Comparison of ENCODE assay signal across 12 cellular contexts in the genomic region with DNA sequence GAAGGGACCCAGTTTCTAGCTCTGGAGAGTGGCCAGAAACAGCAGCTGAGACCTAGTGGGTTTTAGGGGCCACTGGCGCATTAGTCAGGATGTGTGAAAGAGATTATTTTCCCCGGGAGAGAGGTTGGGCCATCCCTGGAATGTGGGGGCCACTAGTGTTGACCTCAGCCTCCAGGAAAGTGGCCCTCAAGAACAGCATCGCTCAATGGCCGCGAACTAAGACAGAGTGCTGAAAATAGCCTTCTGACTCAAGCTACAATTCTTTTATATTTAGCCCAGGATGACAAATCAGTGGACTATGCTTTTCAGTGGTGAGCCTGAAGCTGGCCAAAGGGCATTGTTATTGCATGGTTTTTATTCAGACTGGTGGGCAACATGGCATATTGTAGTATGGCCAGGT. TPM values are rescaled to one million over a fixed set of nuclear protein-coding genes. Genes with fewer than 3 reads are reported as not detected.
A peak's percentile ranks its signal among the peaks of the same experiment; 100 is the strongest.
DNase-seq lines count a peak whose midpoint lies in the region; ATAC-seq and TF ChIP-seq lines count a peak whose summit lies in the region.
"Had no signal": no experiment of that assay in that cellular context is flagged by ENCODE, and none has a peak within 500 bp of the region (broad histone marks: within the 10 kb centered on the region; RNA-seq: fewer than 3 reads in every experiment).

No MANE protein-coding gene starts in this region.

- TF ChIP-seq POLR2A in IMR-90 (IDR thresholded peaks at IDR 0.05; ENCODE audit: low read depth, low read length), result no peak

- no peak for TF ChIP-seq CTCF in A673 (conservative IDR thresholded peaks at IDR 0.05; ENCODE audit: low read depth, low read length)
- TF ChIP-seq CTCF in IMR-90 (conservative IDR thresholded peaks at IDR 0.05; ENCODE audit: low read depth, low read length), result no peak
- no peak for TF ChIP-seq CTCF in mammary epithelial cell (conservative IDR thresholded peaks at IDR 0.05 in 1 of 2, IDR thresholded peaks at IDR 0.05 in 1 of 2; ENCODE audit: extremely low read depth in 1 of 2, insufficient read depth in 1 of 2, low read depth in 1 of 2, low read length in 2 of 2)
- no peak for TF ChIP-seq CTCF in lower lobe of right lung (IDR thresholded peaks at IDR 0.05)

- H3K4me1 Mint-ChIP-seq in activated CD4-positive, alpha-beta T cell treated with anti-CD3 and anti-CD28 coated beads, Interleukin-2, amount 10 ng/mL, durations not matched to agents 24 days and 14 days, result peaks cover 10% of the 10 kb centered on the region
- H3K4me1 Mint-ChIP-seq in CD4-positive, alpha-beta memory T cell, result peaks cover 3 to 15% (median 6%) of the 10 kb centered on the region in 4 donors

- H3K79me1 ChIP-seq in IMR-90 (ENCODE audit: low read depth in 1 of 2, low read length in 2 of 2), result peaks cover 0 to 10% of the 10 kb centered on the region in 2 experiments; a peak in 1 of 4 replicates

- H2BK5ac ChIP-seq in IMR-90 (ENCODE audit: low read depth, low read length, poor library complexity, severe bottlenecking), result peak overlapping the region; percentile 60

- H2BK120ac ChIP-seq in IMR-90 (ENCODE audit: low read depth, low read length), result peak overlapping the region; percentile 52

- H3K9me3 ChIP-seq in A673 (ENCODE audit: low read depth, low read length, poor library complexity, severe bottlenecking), result no peaks in the 10 kb centered on the region
- H3K9me3 ChIP-seq in IMR-90 (ENCODE audit: control insufficient read depth, insufficient read depth, low read length), result no peaks in the 10 kb centered on the region
- H3K9me3 ChIP-seq in mammary epithelial cell (replicated peaks; ENCODE audit: insufficient read depth, low read length), result no peaks in the 10 kb centered on the region
- no peaks in the 10 kb centered on the region for H3K9me3 ChIP-seq in lower lobe of right lung
- H3K9me3 ChIP-seq in CD4-positive, alpha-beta memory T cell (ENCODE audit: control insufficient read depth in 1 of 2, low read length in 2 of 2), result no peaks in the 10 kb centered on the region
- H3K9me3 ChIP-seq: BLaER1 treated with 17β-estradiol and CSF1 and Interleukin-3, amounts not matched to agents 10 nM and 100 nM had no signal

- no peak overlapping the region for H3K23ac ChIP-seq in IMR-90 (ENCODE audit: low read depth, low read length)

- peaks cover 50% of the 10 kb centered on the region for H3K36me3 ChIP-seq in A673 (ENCODE audit: insufficient read depth, low read length, poor library complexity, severe bottlenecking)
- H3K36me3 ChIP-seq in IMR-90 (ENCODE audit: control insufficient read depth, insufficient read depth, low read length), result no peaks in the 10 kb centered on the region
- no peaks in the 10 kb centered on the region for H3K36me3 ChIP-seq in mammary epithelial cell (ENCODE audit: insufficient read depth, low read length)
- H3K36me3 ChIP-seq in lower lobe of right lung, result no peaks in the 10 kb centered on the region
- H3K36me3 ChIP-seq in CD4-positive, alpha-beta memory T cell (ENCODE audit: insufficient read depth, low read length), result no peaks in the 10 kb centered on the region
- H3K36me3 ChIP-seq: BLaER1 treated with 17β-estradiol and CSF1 and Interleukin-3, amounts not matched to agents 10 nM and 100 nM had no signal

- peak; percentile 81 for ATAC-seq in IMR-90 (ENCODE audit: low read depth)
- ATAC-seq in lower lobe of right lung, result peak; percentile 8 to 11
- no peak for ATAC-seq in GM19328 (IDR thresholded peaks at IDR 0.05; ENCODE audit: unreplicated experiment)
- ATAC-seq in HG03097 (IDR thresholded peaks at IDR 0.05; ENCODE audit: low FRiP score, unreplicated experiment), result no peak

- H3K27ac Mint-ChIP-seq in activated CD4-positive, alpha-beta T cell treated with anti-CD3 and anti-CD28 coated beads, Interleukin-2, amount 10 ng/mL, durations not matched to agents 24 days and 14 days, result no peak overlapping the region
- H3K27ac Mint-ChIP-seq in CD4-positive, alpha-beta memory T cell, result no peak overlapping the region

- H3K27ac ChIP-seq in A673 (ENCODE audit: low read depth, low read length, poor library complexity, severe bottlenecking) (peak overlapping the region; percentile 81), IMR-90 (ENCODE audit: insufficient read depth, low read length) (peak overlapping the region; percentile 10; the same call in 1 of the 2 replicates), mammary epithelial cell (ENCODE audit: insufficient read depth, low read depth, low read length) (no peak overlapping the region), lower lobe of right lung (no peak overlapping the region)
- no peak overlapping the region for H3K27ac ChIP-seq in CD4-positive, alpha-beta memory T cell (ENCODE audit: low read depth, low read length)
- H3K27ac ChIP-seq: BLaER1 treated with 17β-estradiol and CSF1 and Interleukin-3, amounts not matched to agents 10 nM and 100 nM had no signal

- H3K56ac ChIP-seq in IMR-90 (ENCODE audit: extremely low read depth, insufficient read depth, low read length), result no peak overlapping the region

- H3K4me3 ChIP-seq in A673 (ENCODE audit: low read depth, low read length, poor library complexity, severe bottlenecking), result no peak overlapping the region
- no peak overlapping the region for H3K4me3 ChIP-seq in IMR-90 (ENCODE audit: insufficient read depth, low read depth, low read length)
- no peak overlapping the region for H3K4me3 ChIP-seq in mammary epithelial cell (replicated peaks in 1 of 3; ENCODE audit: insufficient read depth in 1 of 3, low read depth in 2 of 3, low read length in 3 of 3)
- H3K4me3 ChIP-seq in lower lobe of right lung, result no peak overlapping the region
- H3K4me3 ChIP-seq in CD4-positive, alpha-beta memory T cell (ENCODE audit: low read length in 2 of 2), result no peak overlapping the region
- H3K4me3 ChIP-seq: BLaER1 treated with 17β-estradiol and CSF1 and Interleukin-3, amounts not matched to agents 10 nM and 100 nM had no signal

- H3K4me2 ChIP-seq in IMR-90 (ENCODE audit: low read depth, low read length), result peak overlapping the region; percentile 39; the same call in 1 of the 2 replicates
- no peak overlapping the region for H3K4me2 ChIP-seq in mammary epithelial cell (ENCODE audit: insufficient read depth, low read depth, low read length)

- H4K8ac ChIP-seq in IMR-90 (ENCODE audit: low read depth in 2 of 2, low read length in 2 of 2), result peak overlapping the region in 1 of 2 experiments; percentile 51; a peak in 1 of 4 replicates

- no peak for TF ChIP-seq RAD21 in IMR-90 (IDR thresholded peaks at IDR 0.05; ENCODE audit: low read length)

- H3K4me1 ChIP-seq in A673 (ENCODE audit: insufficient read depth, low read length, poor library complexity, severe bottlenecking), result peaks cover 74% of the 10 kb centered on the region
- peaks cover 14% of the 10 kb centered on the region for H3K4me1 ChIP-seq in IMR-90 (ENCODE audit: control insufficient read depth, insufficient read depth, low read length)
- peaks cover 17% of the 10 kb centered on the region for H3K4me1 ChIP-seq in mammary epithelial cell (ENCODE audit: insufficient read depth, low read length)
- H3K4me1 ChIP-seq in lower lobe of right lung, result peaks cover 9% of the 10 kb centered on the region
- peaks cover 5% of the 10 kb centered on the region for H3K4me1 ChIP-seq in CD4-positive, alpha-beta memory T cell (ENCODE audit: insufficient read depth, low read length)

- peaks cover 22% of the 10 kb centered on the region for H3K9me1 ChIP-seq in IMR-90 (ENCODE audit: insufficient read depth, low read length)

- H2BK15ac ChIP-seq in IMR-90 (ENCODE audit: low read depth, low read length), result no peak overlapping the region

- no peaks in the 10 kb centered on the region for H3K79me2 ChIP-seq in mammary epithelial cell (ENCODE audit: insufficient read depth, low read length)

- DNase-seq in A673 (ENCODE audit: low spot score) (no peak), IMR-90 (peak; percentile 98), mammary epithelial cell (peak; percentile 71), lower lobe of right lung (no peak)
- no peak for DNase-seq in activated CD4-positive, alpha-beta T cell treated with anti-CD3 and anti-CD28 coated beads, Interleukin-2, amount 10 ng/mL, durations not matched to agents 24 days and 14 days
- no peak for DNase-seq in CD4-positive, alpha-beta memory T cell
- DNase-seq: activated naive CD4-positive, alpha-beta T cell; H7; stimulated activated CD4-positive, alpha-beta T cell treated with anti-CD3 and anti-CD28 coated beads, Interleukin-4, amount 100 ng/mL, for 24 hours had no signal

- CTCF ChIA-PET in A673 (lab: Charles Lee) (no interaction called here), IMR-90 (lab: Yijun Ruan, JAX) (no interaction called here), mammary epithelial cell (lab: Charles Lee; ENCODE audit: low non-redundant PET) (interaction anchor here (0.6 kb wide), 1 partner anchor 108 kb away, joined by 4 read pairs; no protein-coding TSS in a partner anchor)
- CTCF ChIA-PET in CD4-positive, alpha-beta memory T cell (lab: Charles Lee; ENCODE audit: partially characterized antibody), result no interaction called here

- WGBS in IMR-90 (ENCODE audit: extremely low coverage in 2 of 2, insufficient read length in 1 of 2), 2 experiments, result no CpG with 5 or more reads among the region's 5 CpGs
- WGBS in mammary epithelial cell (ENCODE audit: low coverage, missing lambda C conversion rate), result 29% methylated on average over 5 of the region's 5 CpGs

- no peaks in the 10 kb centered on the region for H3K36me3 Mint-ChIP-seq in activated CD4-positive, alpha-beta T cell treated with anti-CD3 and anti-CD28 coated beads, Interleukin-2, amount 10 ng/mL, durations not matched to agents 24 days and 14 days (ENCODE audit: low read depth)
- no peaks in the 10 kb centered on the region for H3K36me3 Mint-ChIP-seq in CD4-positive, alpha-beta memory T cell

- H2AK9ac ChIP-seq in IMR-90 (replicated peaks; ENCODE audit: low read depth, low read length, poor library complexity), result no peak overlapping the region

- H3K27me3 ChIP-seq in A673 (replicated peaks; ENCODE audit: insufficient read depth, low read depth, low read length, poor library complexity), result no peaks in the 10 kb centered on the region
- no peaks in the 10 kb centered on the region for H3K27me3 ChIP-seq in IMR-90 (ENCODE audit: control insufficient read depth, insufficient read depth, low read length)
- H3K27me3 ChIP-seq in mammary epithelial cell (ENCODE audit: insufficient read depth, low read length), result no peaks in the 10 kb centered on the region
- peaks cover 23% of the 10 kb centered on the region for H3K27me3 ChIP-seq in lower lobe of right lung (ENCODE audit: low read depth)
- no peaks in the 10 kb centered on the region for H3K27me3 ChIP-seq in CD4-positive, alpha-beta memory T cell (ENCODE audit: insufficient read depth, low read length)
- H3K27me3 ChIP-seq: BLaER1 treated with 17β-estradiol and CSF1 and Interleukin-3, amounts not matched to agents 10 nM and 100 nM had no signal

- peaks cover 29% of the 10 kb centered on the region for H3K27me3 Mint-ChIP-seq in activated CD4-positive, alpha-beta T cell treated with anti-CD3 and anti-CD28 coated beads, Interleukin-2, amount 10 ng/mL, durations not matched to agents 24 days and 14 days
- H3K27me3 Mint-ChIP-seq in CD4-positive, alpha-beta memory T cell, result peaks cover 17 to 33% of the 10 kb centered on the region in 2 donors

- H4K91ac ChIP-seq in IMR-90 (ENCODE audit: insufficient read depth, low read depth, low read length), result no peak overlapping the region

- in situ Hi-C loops in IMR-90 (cut with MboI; ENCODE audit: low sequenced_read_pairs), result no loop called here
- in situ Hi-C loops in mammary epithelial cell (cut with MboI; ENCODE audit: low sequenced_read_pairs in 2 of 2), result no loop called here

- no peak overlapping the region for H3K4me3 Mint-ChIP-seq in activated CD4-positive, alpha-beta T cell treated with anti-CD3 and anti-CD28 coated beads, Interleukin-2, amount 10 ng/mL, durations not matched to agents 24 days and 14 days
- no peak overlapping the region for H3K4me3 Mint-ChIP-seq in CD4-positive, alpha-beta memory T cell

- H3K9me3 Mint-ChIP-seq in activated CD4-positive, alpha-beta T cell treated with anti-CD3 and anti-CD28 coated beads, Interleukin-2, amount 10 ng/mL, durations not matched to agents 24 days and 14 days, result no peaks in the 10 kb centered on the region
- H3K9me3 Mint-ChIP-seq in CD4-positive, alpha-beta memory T cell, result no peaks in the 10 kb centered on the region

- POLR2A ChIA-PET in A673 (lab: Charles Lee; ENCODE audit: low non-redundant PET) (interaction anchor here (0.5 kb wide), 1 partner anchor 836 kb away, joined by 9 read pairs; no protein-coding TSS in a partner anchor), IMR-90 (lab: Charles Lee; ENCODE audit: unreplicated experiment) (no interaction called here)
- POLR2A ChIA-PET in CD4-positive, alpha-beta memory T cell (lab: Charles Lee; ENCODE audit: partially characterized antibody), result no interaction called here

- H2BK20ac ChIP-seq in IMR-90 (ENCODE audit: low read depth, low read length), result peak overlapping the region; percentile 65; the same call in 1 of the 2 replicates

- H3K18ac ChIP-seq in IMR-90 (ENCODE audit: low read depth, low read length), result no peak overlapping the region; the same call in 1 of the 2 replicates

- intact Hi-C loops in A673 (cut with micrococcal nuclease; ENCODE audit: unreplicated experiment), result no loop called here
- intact Hi-C loops in IMR-90 (cut with micrococcal nuclease), result no loop called here
- intact Hi-C loops in mammary epithelial cell (cut with micrococcal nuclease), result no loop called here
- intact Hi-C loops in lower lobe of right lung (cut with DNase I), result no loop called here
- intact Hi-C loops in activated CD4-positive, alpha-beta T cell treated with anti-CD3 and anti-CD28 coated beads, Interleukin-2, amount 10 ng/mL, durations not matched to agents 24 days and 14 days (cut with micrococcal nuclease), result no loop called here
- intact Hi-C loops in CD4-positive, alpha-beta memory T cell (cut with micrococcal nuclease), result no loop called here

- peak overlapping the region; percentile 65; the same call in 1 of the 2 replicates for H3K4ac ChIP-seq in IMR-90 (ENCODE audit: low read depth, low read length)

- BruUV-seq in A673 (replicated peaks; lab: Mats Ljungman, UMichigan) (no TSS peak), IMR-90 (replicated peaks; lab: Mats Ljungman, UMichigan) (no TSS peak), mammary epithelial cell (replicated peaks; lab: Mats Ljungman, UMichigan) (no TSS peak)

- no peak overlapping the region for H2AK5ac ChIP-seq in IMR-90 (ENCODE audit: low read depth, low read length)

- dilution Hi-C loops in IMR-90 (cut with HindIII; ENCODE audit: low sequenced_read_pairs, unreplicated experiment), result no loop called here
- dilution Hi-C loops in mammary epithelial cell (cut with HindIII; ENCODE audit: low sequenced_read_pairs), result no loop called here

- no peak overlapping the region for H4K5ac ChIP-seq in IMR-90 (ENCODE audit: low read depth, low read length)

- no peak overlapping the region for H3K14ac ChIP-seq in IMR-90 (replicated peaks; ENCODE audit: low read depth, low read length)

- peaks cover 10% of the 10 kb centered on the region; the same call in 1 of the 2 replicates for H4K20me1 ChIP-seq in IMR-90 (ENCODE audit: insufficient read depth, low read length)
- H4K20me1 ChIP-seq in mammary epithelial cell (ENCODE audit: insufficient read depth, low read length), result no peaks in the 10 kb centered on the region
- H4K20me1 ChIP-seq: BLaER1 treated with 17β-estradiol and CSF1 and Interleukin-3, amounts not matched to agents 10 nM and 100 nM had no signal

- H3K9ac ChIP-seq in IMR-90 (ENCODE audit: low read depth, low read length) (no peak overlapping the region), mammary epithelial cell (ENCODE audit: insufficient read depth, low read length) (no peak overlapping the region)
- H3K9ac ChIP-seq: BLaER1 treated with 17β-estradiol and CSF1 and Interleukin-3, amounts not matched to agents 10 nM and 100 nM had no signal

- H2AFZ ChIP-seq in IMR-90 (replicated peaks; ENCODE audit: low read length, poor library complexity) (no peak overlapping the region), mammary epithelial cell (ENCODE audit: low read depth, low read length) (no peak overlapping the region)

RNA-seq across cellular contexts. Expression of a gene that starts 23.3 kb away (rescaled TPM):
- 78.8 and 85.7 TPM in 2 replicates for total RNA-seq in A673 (2021)
- under 0.01 and 0.28 TPM in 2 replicates for total RNA-seq in IMR-90 (2012; rRNA removed)
- polyA plus RNA-seq in IMR-90 (2012; rRNA removed), result 1.4 and 1.8 TPM in 2 replicates
- 0.55 and 1.3 TPM in 2 replicates for polyA plus RNA-seq in IMR-90 (2012; cell fraction: cytosol; rRNA removed)
- polyA plus RNA-seq in IMR-90 (2012; cell fraction: nucleus; rRNA removed; ENCODE audit: low replicate concordance), result 0.36 and 1.1 TPM in 2 replicates
- 1 to 10 TPM in 1 of 2 donors, under 1 TPM in 1; 0.33 to 1.1 TPM for total RNA-seq in mammary epithelial cell
- 0.31 TPM for polyA plus RNA-seq in mammary epithelial cell
- not detected for polyA minus RNA-seq in mammary epithelial cell
- total RNA-seq in lower lobe of right lung, result 0.92 TPM
- not detected in 2 replicates for total RNA-seq in activated CD4-positive, alpha-beta T cell treated with anti-CD3 and anti-CD28 coated beads, Interleukin-2, amount 10 ng/mL, durations not matched to agents 24 days and 14 days
- total RNA-seq in CD4-positive, alpha-beta memory T cell, result not detected
- not detected for polyA plus RNA-seq in CD4-positive, alpha-beta memory T cell

Comparison
In these comparisons a context has a peak if more than half of its experiments do, and no peak if none do; other contexts are left out.
1. DNase-seq: peak in IMR-90 (single experiment) and mammary epithelial cell (single experiment); none in A673 (single experiment), lower lobe of right lung (single experiment), activated CD4-positive, alpha-beta T cell treated with anti-CD3 and anti-CD28 coated beads, Interleukin-2, amount 10 ng/mL, durations not matched to agents 24 days and 14 days (single experiment) and CD4-positive, alpha-beta memory T cell (0 of 5).
2. H3K27ac ChIP-seq: peak in A673 (single experiment) and IMR-90 (single experiment); none in mammary epithelial cell (single experiment), lower lobe of right lung (single experiment) and CD4-positive, alpha-beta memory T cell (single experiment).
3. ATAC-seq: peak in IMR-90 (single experiment) and lower lobe of right lung (2 of 2); none in GM19328 (single experiment) and HG03097 (single experiment).
4. RNA of a gene that starts 23.3 kb away (total RNA-seq): 78.8 to 85.7 TPM in A673; 0.33 to 1.1 TPM in mammary epithelial cell, 0.92 TPM in lower lobe of right lung (single experiment), under 0.01 to 0.28 TPM in IMR-90, not detected in activated CD4-positive, alpha-beta T cell treated with anti-CD3 and anti-CD28 coated beads, Interleukin-2, amount 10 ng/mL, durations not matched to agents 24 days and 14 days and not detected in CD4-positive, alpha-beta memory T cell; every median in the first group is over 10 times any median in the second.